ENCODE assay signal across 22 cellular contexts in genomic region chr13:105084931-105085330, GRCh38.
A peak's percentile ranks its signal among the peaks of the same experiment; 100 is the strongest.
DNase-seq lines count a peak whose midpoint lies in the region; ATAC-seq and TF ChIP-seq lines count a peak whose summit lies in the region.
"Had no signal": no experiment of that assay in that cellular context is flagged by ENCODE, and none has a peak within 500 bp of the region (broad histone marks: within the 10 kb centered on the region; RNA-seq: fewer than 3 reads in every experiment).

No MANE protein-coding gene starts in this region.

- H3K36me3 Mint-ChIP-seq in glutamatergic neuron (ENCODE audit: unreplicated experiment) = no peaks in the 10 kb centered on the region
- H3K36me3 Mint-ChIP-seq: CD4-positive, alpha-beta memory T cell had no signal

- peaks cover 39% of the 10 kb centered on the region for H3K4me1 Mint-ChIP-seq in glutamatergic neuron (ENCODE audit: low read depth, unreplicated experiment)
- H3K4me1 Mint-ChIP-seq: CD4-positive, alpha-beta memory T cell had no signal

- no peaks in the 10 kb centered on the region for H4K20me1 ChIP-seq in smooth muscle cell (ENCODE audit: low read depth)

- H3K9me3 ChIP-seq in left ventricle myocardium inferior (replicated peaks) (no peaks in the 10 kb centered on the region), right cardiac atrium (ENCODE audit: control insufficient read depth, low read length) (no peaks in the 10 kb centered on the region), smooth muscle cell (replicated peaks; ENCODE audit: low read depth) (no peaks in the 10 kb centered on the region)
- H3K9me3 ChIP-seq: A549 had no signal

- intact Hi-C loops in left ventricle myocardium inferior (cut with micrococcal nuclease) = no loop called here
- intact Hi-C loops in right cardiac atrium (cut with DNase I) = no loop called here

- no peaks in the 10 kb centered on the region for H3F3A ChIP-seq in smooth muscle cell (ENCODE audit: low read depth)

- peak overlapping the region; percentile 61 for H3K4me3 Mint-ChIP-seq in glutamatergic neuron (ENCODE audit: unreplicated experiment)
- H3K4me3 Mint-ChIP-seq: CD4-positive, alpha-beta memory T cell; GM23338; H9 had no signal

- H3K4me2 ChIP-seq in smooth muscle cell = no peak overlapping the region
- H3K4me2 ChIP-seq: A549, GM23338 had no signal

- 74% methylated on average over 5 of the region's 5 CpGs for WGBS in right cardiac atrium
- 53% methylated on average over 5 of the region's 5 CpGs for WGBS in smooth muscle cell (ENCODE audit: low lambda C conversion rate)

- H3K36me3 ChIP-seq in left ventricle myocardium inferior (no peaks in the 10 kb centered on the region), smooth muscle cell (ENCODE audit: low read depth) (no peaks in the 10 kb centered on the region)

- H3K27me3 ChIP-seq in left ventricle myocardium inferior (ENCODE audit: low read depth) (no peaks in the 10 kb centered on the region), right cardiac atrium (ENCODE audit: control insufficient read depth, insufficient read depth) (no peaks in the 10 kb centered on the region), smooth muscle cell (ENCODE audit: low read depth) (no peaks in the 10 kb centered on the region)

- TF ChIP-seq CTCF in left ventricle myocardium inferior (IDR thresholded peaks at IDR 0.05; ENCODE audit: borderline replicate concordance) (no peak), glutamatergic neuron (IDR thresholded peaks at IDR 0.05; ENCODE audit: partially characterized antibody, unreplicated experiment) (no peak), smooth muscle cell (IDR thresholded peaks at IDR 0.05; ENCODE audit: borderline replicate concordance, insufficient read depth, poor library complexity, severe bottlenecking) (no peak)

- no peak for DNase-seq in left ventricle myocardium inferior
- no peak for DNase-seq in right cardiac atrium
- DNase-seq in M059J (ENCODE audit: low read depth) = peak; percentile 12
- DNase-seq in glutamatergic neuron = no peak
- no peak for DNase-seq in smooth muscle cell (lab: John Stamatoyannopoulos, UW; ENCODE audit: unreplicated experiment)
- DNase-seq in NOMO-1 (lab: John Stamatoyannopoulos, UW; ENCODE audit: unreplicated experiment in 2 of 2) = no peak
- DNase-seq: 8988T; ACHN; AML-193; C1 segment of cervical spinal cord; Calu3; CD4-positive, alpha-beta memory T cell; COR-L47; DMS53; DND-41; EL; GDM1; H9 had no signal

- no peak overlapping the region for H3K9ac ChIP-seq in smooth muscle cell (ENCODE audit: low read depth)

- ATAC-seq in right cardiac atrium (no peak), GM18517 (IDR thresholded peaks at IDR 0.05; ENCODE audit: unreplicated experiment) (no peak)
- ATAC-seq: A549, GM12878, GM23338 had no signal

- H3K9me3 Mint-ChIP-seq in glutamatergic neuron (ENCODE audit: unreplicated experiment) = peaks cover 9% of the 10 kb centered on the region
- H3K9me3 Mint-ChIP-seq: GM23338, H9 had no signal

- H2AFZ ChIP-seq in smooth muscle cell (ENCODE audit: low read depth) = no peak overlapping the region
- H2AFZ ChIP-seq: GM23338 had no signal

- H3K27ac Mint-ChIP-seq in glutamatergic neuron (ENCODE audit: unreplicated experiment) = peak overlapping the region; percentile 96
- H3K27ac Mint-ChIP-seq: CD4-positive, alpha-beta memory T cell; GM23338; H9 had no signal

- no peak overlapping the region for H3K4me3 ChIP-seq in left ventricle myocardium inferior
- H3K4me3 ChIP-seq in right cardiac atrium (ENCODE audit: low read length) = no peak overlapping the region
- H3K4me3 ChIP-seq in smooth muscle cell = no peak overlapping the region
- H3K4me3 ChIP-seq: A549, GM12878, GM23338 had no signal

- peaks cover 11% of the 10 kb centered on the region for H3K27me3 Mint-ChIP-seq in glutamatergic neuron (ENCODE audit: unreplicated experiment)

- H3K27ac ChIP-seq in left ventricle myocardium inferior (replicated peaks) (peak overlapping the region; percentile 6), right cardiac atrium (ENCODE audit: low read length) (no peak overlapping the region), smooth muscle cell (ENCODE audit: low read depth) (no peak overlapping the region)
- H3K27ac ChIP-seq: A549 had no signal

- no peaks in the 10 kb centered on the region for H3K79me2 ChIP-seq in smooth muscle cell (ENCODE audit: low read depth)

- H3K4me1 ChIP-seq in left ventricle myocardium inferior (peaks cover 7% of the 10 kb centered on the region), right cardiac atrium (ENCODE audit: control insufficient read depth, insufficient read depth, low read length) (no peaks in the 10 kb centered on the region), smooth muscle cell (ENCODE audit: low read depth) (no peaks in the 10 kb centered on the region)
- H3K4me1 ChIP-seq: A549 had no signal
